21 cellular contexts compared by ENCODE assay signal in the genomic region with DNA sequence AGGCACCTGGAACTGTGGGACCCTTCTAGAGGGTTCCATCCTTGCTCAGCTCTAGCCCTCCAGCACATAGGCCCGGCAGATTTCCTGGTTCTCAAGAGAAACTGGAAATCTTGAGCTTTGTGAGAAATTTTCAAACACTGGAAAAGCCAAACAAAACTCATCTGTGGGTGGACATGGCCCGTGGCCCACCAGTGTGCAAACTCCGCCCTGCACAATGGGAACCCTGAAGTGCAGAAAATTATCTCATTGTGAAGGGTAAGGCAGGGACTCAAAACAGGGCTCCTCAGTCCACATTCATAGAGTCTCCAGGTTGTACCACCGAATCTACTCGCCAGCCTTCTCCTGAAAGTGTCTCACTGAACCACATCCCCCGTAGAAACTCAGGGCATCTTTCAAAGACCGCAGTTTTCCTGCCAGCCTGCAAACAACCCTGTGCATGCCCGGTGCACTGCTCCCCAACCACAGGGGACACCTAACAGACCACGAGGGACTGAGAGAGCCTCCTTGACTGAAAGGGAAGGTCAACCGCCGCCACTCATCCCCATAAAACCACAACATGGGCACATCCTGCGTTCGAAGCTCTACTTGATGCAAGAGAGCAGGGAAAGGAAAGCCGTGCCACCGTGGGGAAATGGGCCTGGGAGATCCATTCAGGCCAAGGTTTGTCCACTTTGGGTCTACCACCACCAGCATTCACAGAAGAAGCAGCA. TPM values are rescaled to one million over a fixed set of nuclear protein-coding genes. Genes with fewer than 3 reads are reported as not detected.
DNase-seq lines count a peak whose midpoint lies in the region; ATAC-seq, FAIRE-seq and TF ChIP-seq lines count a peak whose summit lies in the region.
"Had no signal": no experiment of that assay in that cellular context is flagged by ENCODE, and none has a peak within 500 bp of the region (broad histone marks: within the 10 kb centered on the region; RNA-seq: fewer than 3 reads in every experiment).

No MANE protein-coding gene starts in this region.

- H3K27ac ChIP-seq in HUES48 (ENCODE audit: low read depth, low read length), result no peak overlapping the region
- peak overlapping the region in 3 of 4 donors; percentile 53 to 62 (median 62) for H3K27ac ChIP-seq in esophagus squamous epithelium
- peak overlapping the region in 1 of 2 donors; percentile 11 for H3K27ac ChIP-seq in kidney (ENCODE audit: low read depth in 2 of 2, low read length in 2 of 2)
- no peak overlapping the region for H3K27ac ChIP-seq in spleen
- H3K27ac ChIP-seq: colonic mucosa had no signal

- H3K27me3 ChIP-seq in HUES48 (ENCODE audit: control insufficient read depth, insufficient read depth, low read length) (peaks cover 13% of the 10 kb centered on the region), esophagus squamous epithelium (peaks cover 0 to 22% (median 0%) of the 10 kb centered on the region in 4 donors), spleen (replicated peaks in 1 of 7) (peaks cover 0 to 40% (median 0%) of the 10 kb centered on the region in 7 donors)
- H3K27me3 ChIP-seq: colonic mucosa had no signal

- no peaks in the 10 kb centered on the region for H3K36me3 Mint-ChIP-seq in activated naive CD8-positive, alpha-beta T cell treated with anti-CD3 and anti-CD28 coated beads, Interleukin-2, amount 50 U/mL, for 24 hours (ENCODE audit: low read depth)
- no peaks in the 10 kb centered on the region for H3K36me3 Mint-ChIP-seq in osteocyte (ENCODE audit: unreplicated experiment)
- no peaks in the 10 kb centered on the region for H3K36me3 Mint-ChIP-seq in type B pancreatic cell

- DNase-seq in esophagus squamous epithelium (lab: John Stamatoyannopoulos, UW), result no peak
- DNase-seq in kidney, result peak; percentile 29
- peak; percentile 44 for DNase-seq in spleen
- no peak for DNase-seq in activated naive CD8-positive, alpha-beta T cell treated with anti-CD3 and anti-CD28 coated beads, Interleukin-2, amount 50 U/mL, for 24 hours
- DNase-seq in osteocyte (ENCODE audit: extremely low spot score, unreplicated experiment), result no peak
- DNase-seq in GM19238 (ENCODE audit: insufficient read length, low spot score), result no peak
- DNase-seq in type B pancreatic cell (ENCODE audit: extremely low spot score, unreplicated experiment), result no peak
- DNase-seq: activated CD4-positive, alpha-beta T cell treated with anti-CD3 and anti-CD28 coated beads for 36 hours; activated effector memory CD4-positive, alpha-beta T cell treated with anti-CD3 and anti-CD28 coated beads, Interleukin-2, amount 50 U/mL, for 16 hours; NCI-H1930; NCI-H526; nephron progenitor cell; retina; stimulated activated naive CD8-positive, alpha-beta T cell treated with anti-CD3 and anti-CD28 coated beads, Interleukin-15, amount 100 ng/mL, for 72 hours; T1000 had no signal

- no peaks in the 10 kb centered on the region for H3K9me3 ChIP-seq in HUES48 (ENCODE audit: control insufficient read depth, insufficient read depth, low read length)
- no peaks in the 10 kb centered on the region for H3K9me3 ChIP-seq in esophagus squamous epithelium
- H3K9me3 ChIP-seq in kidney (ENCODE audit: control insufficient read depth in 1 of 2, low read length in 2 of 2), result no peaks in the 10 kb centered on the region
- no peaks in the 10 kb centered on the region for H3K9me3 ChIP-seq in spleen
- H3K9me3 ChIP-seq: colonic mucosa had no signal

- no peak for TF ChIP-seq CTCF in esophagus squamous epithelium (IDR thresholded peaks at IDR 0.05)
- no peak for TF ChIP-seq CTCF in kidney (IDR thresholded peaks at IDR 0.05; ENCODE audit: borderline replicate concordance, extremely low read depth, insufficient read depth)
- no peak for TF ChIP-seq CTCF in spleen (IDR thresholded peaks at IDR 0.05 in 8 of 11, conservative IDR thresholded peaks at IDR 0.05 in 3 of 11)
- no peak for TF ChIP-seq CTCF in osteocyte (IDR thresholded peaks at IDR 0.05)
- TF ChIP-seq CTCF in type B pancreatic cell (conservative IDR thresholded peaks at IDR 0.05), result no peak

- H3K4me3 ChIP-seq in HUES48 (ENCODE audit: low read depth, low read length) (peak overlapping the region; percentile 64), esophagus squamous epithelium (no peak overlapping the region), kidney (ENCODE audit: low read length in 2 of 2) (no peak overlapping the region), spleen (no peak overlapping the region)
- H3K4me3 ChIP-seq: colonic mucosa had no signal

- TF ChIP-seq POLR2A in esophagus squamous epithelium (IDR thresholded peaks at IDR 0.05) (no peak), spleen (IDR thresholded peaks at IDR 0.05) (no peak)

- ATAC-seq in activated naive CD8-positive, alpha-beta T cell treated with anti-CD3 and anti-CD28 coated beads, Interleukin-2, amount 50 U/mL, for 24 hours, result no peak
- ATAC-seq: activated CD4-positive, alpha-beta T cell treated with anti-CD3 and anti-CD28 coated beads for 36 hours; stimulated activated naive CD8-positive, alpha-beta T cell treated with anti-CD3 and anti-CD28 coated beads, Interleukin-15, amount 100 ng/mL, for 72 hours had no signal

- H3K36me3 ChIP-seq in HUES48 (ENCODE audit: control insufficient read depth, insufficient read depth, low read length) (no peaks in the 10 kb centered on the region), esophagus squamous epithelium (no peaks in the 10 kb centered on the region), kidney (ENCODE audit: control insufficient read depth in 1 of 2, insufficient read depth in 2 of 2, low read length in 2 of 2) (no peaks in the 10 kb centered on the region), spleen (no peaks in the 10 kb centered on the region)
- H3K36me3 ChIP-seq: colonic mucosa had no signal

- H3K9ac ChIP-seq in HUES48 (ENCODE audit: low read depth, low read length), result no peak overlapping the region
- no peak overlapping the region for H3K9ac ChIP-seq in kidney (ENCODE audit: low read length in 2 of 2)

- H3K4me1 ChIP-seq in HUES48 (ENCODE audit: control insufficient read depth, insufficient read depth, low read length) (peaks cover 9% of the 10 kb centered on the region; the same call in 1 of the 2 replicates), esophagus squamous epithelium (peaks cover 0 to 13% (median 0%) of the 10 kb centered on the region in 3 donors), kidney (ENCODE audit: control insufficient read depth in 1 of 2, insufficient read depth in 1 of 2, low read depth in 1 of 2, low read length in 2 of 2) (no peaks in the 10 kb centered on the region), spleen (peaks cover 0 to 7% (median 0%) of the 10 kb centered on the region in 6 donors)
- H3K4me1 ChIP-seq: colonic mucosa had no signal

- intact Hi-C loops in esophagus squamous epithelium (cut with DNase I) (no loop called here), kidney (cut with DNase I) (no loop called here), spleen (cut with DNase I; ENCODE audit: low total_unique reads) (no loop called here)

- no peak for FAIRE-seq in kidney (lab: Jason Lieb, UNC)
- FAIRE-seq: astrocyte, endothelial cell of umbilical vein, GM19239 had no signal

- H3K4me1 Mint-ChIP-seq in activated naive CD8-positive, alpha-beta T cell treated with anti-CD3 and anti-CD28 coated beads, Interleukin-2, amount 50 U/mL, for 24 hours, result no peaks in the 10 kb centered on the region
- H3K4me1 Mint-ChIP-seq in osteocyte (ENCODE audit: unreplicated experiment) (peaks cover 6% of the 10 kb centered on the region), type B pancreatic cell (ENCODE audit: unreplicated experiment) (peaks cover 16% of the 10 kb centered on the region)
- H3K4me1 Mint-ChIP-seq: activated CD4-positive, alpha-beta T cell treated with anti-CD3 and anti-CD28 coated beads for 36 hours; stimulated activated naive CD8-positive, alpha-beta T cell treated with anti-CD3 and anti-CD28 coated beads, Interleukin-15, amount 100 ng/mL, for 72 hours had no signal

- no peak overlapping the region for H3K27ac Mint-ChIP-seq in activated naive CD8-positive, alpha-beta T cell treated with anti-CD3 and anti-CD28 coated beads, Interleukin-2, amount 50 U/mL, for 24 hours
- H3K27ac Mint-ChIP-seq in osteocyte (ENCODE audit: unreplicated experiment) (no peak overlapping the region), type B pancreatic cell (no peak overlapping the region)
- H3K27ac Mint-ChIP-seq: activated CD4-positive, alpha-beta T cell treated with anti-CD3 and anti-CD28 coated beads for 36 hours; stimulated activated naive CD8-positive, alpha-beta T cell treated with anti-CD3 and anti-CD28 coated beads, Interleukin-15, amount 100 ng/mL, for 72 hours had no signal

- H3K27me3 Mint-ChIP-seq in activated naive CD8-positive, alpha-beta T cell treated with anti-CD3 and anti-CD28 coated beads, Interleukin-2, amount 50 U/mL, for 24 hours, result peaks cover 12% of the 10 kb centered on the region
- H3K27me3 Mint-ChIP-seq in osteocyte (ENCODE audit: unreplicated experiment) (no peaks in the 10 kb centered on the region), type B pancreatic cell (peaks cover 11% of the 10 kb centered on the region)

- 88 to 92% methylated on average over 11 to 13 of the region's 15 CpGs for WGBS in esophagus squamous epithelium, 2 donors
- 74 to 88% (median 81%) methylated on average over 15 of the region's 15 CpGs for WGBS in spleen, 5 donors

- no peaks in the 10 kb centered on the region for H3K9me3 Mint-ChIP-seq in activated naive CD8-positive, alpha-beta T cell treated with anti-CD3 and anti-CD28 coated beads, Interleukin-2, amount 50 U/mL, for 24 hours
- H3K9me3 Mint-ChIP-seq in osteocyte (ENCODE audit: unreplicated experiment) (peaks cover 4% of the 10 kb centered on the region), type B pancreatic cell (no peaks in the 10 kb centered on the region)
- H3K9me3 Mint-ChIP-seq: stimulated activated naive CD8-positive, alpha-beta T cell treated with anti-CD3 and anti-CD28 coated beads, Interleukin-15, amount 100 ng/mL, for 72 hours had no signal

- no peak overlapping the region for H3K4me3 Mint-ChIP-seq in activated naive CD8-positive, alpha-beta T cell treated with anti-CD3 and anti-CD28 coated beads, Interleukin-2, amount 50 U/mL, for 24 hours
- H3K4me3 Mint-ChIP-seq in osteocyte (ENCODE audit: unreplicated experiment) (no peak overlapping the region), type B pancreatic cell (no peak overlapping the region)
- H3K4me3 Mint-ChIP-seq: activated CD4-positive, alpha-beta T cell treated with anti-CD3 and anti-CD28 coated beads for 36 hours; stimulated activated naive CD8-positive, alpha-beta T cell treated with anti-CD3 and anti-CD28 coated beads, Interleukin-15, amount 100 ng/mL, for 72 hours had no signal

RNA-seq across cellular contexts. Expression of a gene that starts 18.1 kb away (rescaled TPM):
- total RNA-seq in esophagus squamous epithelium (10 to 100 TPM in 1 of 4 donors, 1 to 10 TPM in 3; 1.3 to 10.3 (median 5.2) TPM), kidney (13.6 TPM), spleen (100 to 1,000 TPM in 1 of 7 donors, 10 to 100 TPM in 6; 44.0 to 101 (median 64.5) TPM), osteocyte (10.7 and 12.2 TPM in 2 replicates), type B pancreatic cell (ENCODE audit: low replicate concordance) (7.7 and 9.2 TPM in 2 replicates)
- polyA plus RNA-seq in kidney (ENCODE audit: insufficient read depth, low read depth, low replicate concordance) (2.0 TPM), spleen (10 to 100 TPM in 1 of 3 donors, 1 to 10 TPM in 2; 4.0 to 16.8 (median 4.4) TPM)
- total RNA-seq: activated CD4-positive, alpha-beta T cell treated with anti-CD3 and anti-CD28 coated beads for 36 hours; endothelial cell of umbilical vein; HT-29 had no signal
- polyA plus RNA-seq: endothelial cell of umbilical vein had no signal

Comparison
In these comparisons a context has a peak if more than half of its experiments do, and no peak if none do; other contexts are left out.
1. H3K27ac ChIP-seq: peak in esophagus squamous epithelium (3 of 4); none in HUES48 (single experiment) and spleen (0 of 8).
2. DNase-seq: peak in kidney (single experiment) and spleen (single experiment); none in esophagus squamous epithelium (single experiment), activated naive CD8-positive, alpha-beta T cell treated with anti-CD3 and anti-CD28 coated beads, Interleukin-2, amount 50 U/mL, for 24 hours (single experiment), osteocyte (single experiment), GM19238 (single experiment) and type B pancreatic cell (single experiment).